9 cellular contexts compared by ENCODE assay signal in genomic region chr10:103181244-103181643, GRCh38. TPM values are rescaled to one million over a fixed set of nuclear protein-coding genes. Genes with fewer than 3 reads are reported as not detected.
DNase-seq lines count a peak whose midpoint lies in the region; ATAC-seq and TF ChIP-seq lines count a peak whose summit lies in the region.
"Had no signal": no experiment of that assay in that cellular context is flagged by ENCODE, and none has a peak within 500 bp of the region (broad histone marks: within the 10 kb centered on the region; RNA-seq: fewer than 3 reads in every experiment).

No MANE protein-coding gene starts in this region.

- DNase-seq in GM19238 (ENCODE audit: insufficient read length, low spot score) (peak; percentile 25), NCI-H1105 (lab: John Stamatoyannopoulos, UW) (no peak), iPS-NIHi7 (ENCODE audit: extremely low spot score) (no peak), A172 (ENCODE audit: low spot score) (no peak)
- no peak for DNase-seq in naive thymus-derived CD8-positive, alpha-beta T cell
- no peak for DNase-seq in stimulated activated naive CD4-positive, alpha-beta T cell treated with Interleukin-2 at 50 U/mL for 16 hours (lab: John Stamatoyannopoulos, UW)
- DNase-seq: stimulated activated CD4-positive, alpha-beta T cell treated with anti-CD3 and anti-CD28 coated beads, Interleukin-1b, Interleukin-23, amount 100 ng/mL, for 48 hours had no signal

- H3K27ac Mint-ChIP-seq in naive thymus-derived CD8-positive, alpha-beta T cell: peak overlapping the region in 6 of 10 donors; percentile 16 to 80 (median 54)

- peak overlapping the region; percentile 1 for H3K4me3 ChIP-seq in SU-DHL-6 (ENCODE audit: insufficient read depth, low read length, poor library complexity, severe bottlenecking)

- H3K9me2 ChIP-seq in SU-DHL-6 (replicated peaks; ENCODE audit: insufficient read depth, low read length): no peaks in the 10 kb centered on the region

- TF ChIP-seq CTCF in SU-DHL-6 (IDR thresholded peaks at IDR 0.05; ENCODE audit: insufficient read depth, low read length, poor library complexity, severe bottlenecking): no peak

- H3K9me3 Mint-ChIP-seq in naive thymus-derived CD8-positive, alpha-beta T cell: no peaks in the 10 kb centered on the region

- peak overlapping the region in 5 of 10 donors; percentile 18 to 52 (median 29) for H3K4me3 Mint-ChIP-seq in naive thymus-derived CD8-positive, alpha-beta T cell

- H3K79me2 ChIP-seq in SU-DHL-6 (ENCODE audit: insufficient read depth, low read length): peaks cover 95% of the 10 kb centered on the region

- H3F3A ChIP-seq in SU-DHL-6 (ENCODE audit: insufficient read depth): peaks cover 57% of the 10 kb centered on the region

- peak overlapping the region; percentile 77 for H3K27ac ChIP-seq in SU-DHL-6 (ENCODE audit: low read depth, low read length)

- peaks cover 20 to 80% (median 58%) of the 10 kb centered on the region in 4 donors for H3K4me1 Mint-ChIP-seq in naive thymus-derived CD8-positive, alpha-beta T cell

- H3K36me3 ChIP-seq in SU-DHL-6 (ENCODE audit: low read length): peaks cover 15% of the 10 kb centered on the region

- H2AFZ ChIP-seq in SU-DHL-6 (ENCODE audit: low read depth, low read length, severe bottlenecking): no peak overlapping the region

- H3K36me3 Mint-ChIP-seq in naive thymus-derived CD8-positive, alpha-beta T cell: peaks cover 0 to 46% (median 10%) of the 10 kb centered on the region in 3 donors

- no peaks in the 10 kb centered on the region for H3K9me3 ChIP-seq in SU-DHL-6 (ENCODE audit: insufficient read depth, low read length)

- H3K27me3 ChIP-seq in SU-DHL-6 (ENCODE audit: low read length): no peaks in the 10 kb centered on the region

- no peaks in the 10 kb centered on the region for H3K27me3 Mint-ChIP-seq in naive thymus-derived CD8-positive, alpha-beta T cell

- H3K4me2 ChIP-seq in SU-DHL-6 (ENCODE audit: low read depth, low read length, poor library complexity, severe bottlenecking): peak overlapping the region; percentile 43

- POLR2A ChIA-PET in naive thymus-derived CD8-positive, alpha-beta T cell (lab: Charles Lee): interaction anchor here (1.6 kb wide), 1 partner anchor 12 kb away, joined by 5 read pairs; the partner anchor contains the start of gene NT5C2

- ATAC-seq in HG03135 (IDR thresholded peaks at IDR 0.05; ENCODE audit: unreplicated experiment): peak; percentile 83
- peak in 1 of 2 donors; percentile 63 for ATAC-seq in naive thymus-derived CD8-positive, alpha-beta T cell

- H3K9ac ChIP-seq in SU-DHL-6 (ENCODE audit: low read length): no peak overlapping the region

- H4K20me1 ChIP-seq in SU-DHL-6 (ENCODE audit: low read depth, low read length): no peaks in the 10 kb centered on the region

RNA-seq across cellular contexts. Expression of gene NT5C2, which starts 11.8 kb away (rescaled TPM):
- total RNA-seq in naive thymus-derived CD8-positive, alpha-beta T cell: 10 to 100 TPM; 80.8 to 94.7 TPM
- polyA plus RNA-seq in naive thymus-derived CD8-positive, alpha-beta T cell: 10 to 100 TPM; 48.1 to 63.9 (median 58.3) TPM
- 96.1 and 135 TPM in 2 replicates for total RNA-seq in A172 (2014; rRNA removed; shearing (Covaris generic))
